In genomic region chr5:119022017-119022745, GRCh38 we compare ENCODE assay signal across 8 cellular contexts. TPM values are rescaled to one million over a fixed set of nuclear protein-coding genes. Genes with fewer than 3 reads are reported as not detected.
DNase-seq lines count a peak whose midpoint lies in the region; ATAC-seq and TF ChIP-seq lines count a peak whose summit lies in the region.

No MANE protein-coding gene starts in this region.

- no peak overlapping the region for H3K4me2 ChIP-seq in neuronal stem cell (ENCODE audit: insufficient read depth, low read length, poor library complexity, severe bottlenecking)

- no peak overlapping the region for H3K23ac ChIP-seq in neuronal stem cell (ENCODE audit: low read depth, low read length, poor library complexity)

- no peaks in the 10 kb centered on the region for H3K4me1 ChIP-seq in psoas muscle
- H3K4me1 ChIP-seq in neuronal stem cell (ENCODE audit: control insufficient read depth in 2 of 2, insufficient read depth in 1 of 2, low read depth in 1 of 2, low read length in 2 of 2): no peaks in the 10 kb centered on the region

- H3K27ac ChIP-seq in psoas muscle: no peak overlapping the region
- H3K27ac ChIP-seq in neuronal stem cell (replicated peaks; ENCODE audit: low read length): no peak overlapping the region

- H3K9me3 ChIP-seq in psoas muscle (peaks cover 8% of the 10 kb centered on the region), neuronal stem cell (replicated peaks in 1 of 2; ENCODE audit: control insufficient read depth in 2 of 2, insufficient read depth in 1 of 2, low read depth in 1 of 2, low read length in 2 of 2) (no peaks in the 10 kb centered on the region)

- H3K27me3 ChIP-seq in psoas muscle (ENCODE audit: insufficient read depth in 3 of 3, low read length in 2 of 3): no peaks in the 10 kb centered on the region
- H3K27me3 ChIP-seq in neuronal stem cell (ENCODE audit: control insufficient read depth in 3 of 3, insufficient read depth in 3 of 3, low read depth in 1 of 3, low read length in 3 of 3): no peaks in the 10 kb centered on the region

- H3K4me3 Mint-ChIP-seq in CD14-positive monocyte: no peak overlapping the region

- no peak overlapping the region for H2BK12ac ChIP-seq in neuronal stem cell (ENCODE audit: low read length)

- peak overlapping the region in 5 of 7 donors; percentile 43 to 76 (median 62) for H3K27ac Mint-ChIP-seq in CD14-positive monocyte

- H3K79me1 ChIP-seq in neuronal stem cell (ENCODE audit: low read depth, low read length): no peaks in the 10 kb centered on the region

- peaks cover 0 to 5% (median 0%) of the 10 kb centered on the region in 7 donors for H3K9me3 Mint-ChIP-seq in CD14-positive monocyte

- H3K36me3 Mint-ChIP-seq in CD14-positive monocyte: no peaks in the 10 kb centered on the region

- no peak overlapping the region for H2AFZ ChIP-seq in neuronal stem cell (ENCODE audit: low read length)

- no peak overlapping the region for H3K14ac ChIP-seq in neuronal stem cell (ENCODE audit: low read length)

- 49 to 52% (median 49%) methylated on average over 5 of the region's 5 CpGs for WGBS in psoas muscle, 3 donors
- no CpG with 5 or more reads among the region's 5 CpGs for WGBS in neuronal stem cell (ENCODE audit: extremely low coverage in 2 of 2, insufficient read length in 2 of 2, insufficient replicate concordance in 1 of 2), 2 donors

- peaks cover 0 to 1% (median 0%) of the 10 kb centered on the region in 3 donors for H3K27me3 Mint-ChIP-seq in CD14-positive monocyte (ENCODE audit: low read depth in 3 of 3)

- no peak overlapping the region for H2BK120ac ChIP-seq in neuronal stem cell (ENCODE audit: low read depth, low read length)

- peak; percentile 54 for TF ChIP-seq CTCF in CD14-positive monocyte (IDR thresholded peaks at IDR 0.05)
- TF ChIP-seq CTCF in epithelial cell of proximal tubule (conservative IDR thresholded peaks at IDR 0.05; ENCODE audit: low read depth, low read length): peak; percentile 63
- TF ChIP-seq CTCF in psoas muscle (IDR thresholded peaks at IDR 0.05): peak; percentile 18

- no peak overlapping the region for H2BK15ac ChIP-seq in neuronal stem cell (ENCODE audit: low read length)

- intact Hi-C loops in CD14-positive monocyte (cut with micrococcal nuclease): no loop called here
- intact Hi-C loops in psoas muscle (cut with DNase I): no loop called here

- H4K8ac ChIP-seq in neuronal stem cell (ENCODE audit: low read depth, low read length): no peak overlapping the region

- no peak overlapping the region for H3K18ac ChIP-seq in neuronal stem cell (ENCODE audit: low read length)

- H3K9ac ChIP-seq in neuronal stem cell (ENCODE audit: low read depth, low read length, poor library complexity): no peak overlapping the region

- H3K36me3 ChIP-seq in psoas muscle (ENCODE audit: insufficient read depth in 1 of 2, low read depth in 1 of 2) (no peaks in the 10 kb centered on the region), neuronal stem cell (replicated peaks in 1 of 2; ENCODE audit: control insufficient read depth in 2 of 2, insufficient read depth in 2 of 2, low read length in 2 of 2) (no peaks in the 10 kb centered on the region)

- no peak overlapping the region for H2AK5ac ChIP-seq in neuronal stem cell (ENCODE audit: low read depth, low read length)

- H3K4ac ChIP-seq in neuronal stem cell (ENCODE audit: low read length): no peak overlapping the region

- no peak overlapping the region for H2BK5ac ChIP-seq in neuronal stem cell (ENCODE audit: low read length)

- peaks cover 40% of the 10 kb centered on the region for H3K4me1 Mint-ChIP-seq in CD14-positive monocyte

- DNase-seq in CD14-positive monocyte (ENCODE audit: low spot score): no peak
- peak; percentile 34 for DNase-seq in RPMI7951 (ENCODE audit: low read depth)
- no peak for DNase-seq in epithelial cell of proximal tubule (ENCODE audit: low read depth)
- DNase-seq in psoas muscle: no peak
- no peak for DNase-seq in neuronal stem cell (ENCODE audit: low spot score)
- DNase-seq in NCI-H2107 (lab: John Stamatoyannopoulos, UW): no peak

- H3K4me3 ChIP-seq in epithelial cell of proximal tubule (ENCODE audit: low read depth, low read length) (no peak overlapping the region), psoas muscle (no peak overlapping the region), neuronal stem cell (ENCODE audit: low read length in 2 of 2) (no peak overlapping the region)

- ATAC-seq in GM18858 (IDR thresholded peaks at IDR 0.05; ENCODE audit: unreplicated experiment) (peak; percentile 75), HG03095 (IDR thresholded peaks at IDR 0.05; ENCODE audit: unreplicated experiment) (peak; percentile 61), psoas muscle (no peak)

- H4K91ac ChIP-seq in neuronal stem cell (ENCODE audit: low read depth, low read length, poor library complexity): no peak overlapping the region

RNA-seq across cellular contexts. Expression of gene DTWD2, which starts 33.8 kb away (rescaled TPM):
- 1 to 10 TPM; 2.5 to 2.7 TPM for polyA plus RNA-seq in CD14-positive monocyte
- total RNA-seq in RPMI7951 (2014; rRNA removed; shearing (Covaris generic)): 4.1 TPM in 2 replicates
- total RNA-seq in epithelial cell of proximal tubule: 3.5 and 8.8 TPM in 2 replicates
- total RNA-seq in psoas muscle: 1 to 10 TPM; 5.5 to 9.3 (median 6.8) TPM
- 1 to 10 TPM; 1.4 to 2.5 (median 2.4) TPM for polyA plus RNA-seq in psoas muscle
- 2.7 TPM for polyA plus RNA-seq in neuronal stem cell (2013, experiment 1 of 2)
- polyA plus RNA-seq in neuronal stem cell (2013, experiment 2 of 2): 2.6 TPM

RNA-seq across cellular contexts. Expression of gene DMXL1, which starts 48.7 kb away (rescaled TPM):
- polyA plus RNA-seq in CD14-positive monocyte (10 to 100 TPM; 15.5 to 19.5 TPM), psoas muscle (1 to 10 TPM; 5.1 to 8.6 (median 6.0) TPM)
- total RNA-seq in RPMI7951 (2014; rRNA removed; shearing (Covaris generic)): 12.5 and 21.5 TPM in 2 replicates
- total RNA-seq in epithelial cell of proximal tubule (10.6 and 11.9 TPM in 2 replicates), psoas muscle (10 to 100 TPM; 15.7 to 21.7 (median 18.3) TPM)
- 7.9 TPM for polyA plus RNA-seq in neuronal stem cell (2013, experiment 1 of 2)
- polyA plus RNA-seq in neuronal stem cell (2013, experiment 2 of 2): 8.6 TPM

Comparison
In these comparisons a context has a peak if more than half of its experiments do, and no peak if none do; other contexts are left out.
1. ATAC-seq: peak in GM18858 (single experiment) and HG03095 (single experiment); none in psoas muscle (0 of 4).
2. Peak in every context shown above with its lines, with median percentiles within 50 percentile points of each other: CTCF ChIP-seq.